Comparison of ENCODE assay signal across 15 cellular contexts in the genomic region with DNA sequence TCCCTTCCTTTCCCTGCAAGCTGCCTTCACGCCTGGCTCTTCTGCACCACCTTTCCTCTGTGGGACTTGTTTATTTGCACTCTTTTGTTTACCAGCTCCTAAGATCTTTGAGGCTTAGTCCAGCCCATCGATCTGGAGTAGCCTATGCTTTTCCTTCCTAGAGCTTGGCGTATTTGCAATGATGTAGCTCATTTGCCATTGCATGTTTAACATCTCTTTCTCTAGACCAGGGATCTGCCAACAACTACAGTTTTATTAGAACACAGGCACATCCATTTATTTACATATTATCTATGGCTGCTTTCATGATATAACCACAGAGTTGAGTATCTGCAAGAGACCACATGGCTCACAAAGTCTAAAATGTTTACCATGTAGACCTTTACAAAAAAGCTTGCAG.
DNase-seq lines count a peak whose midpoint lies in the region; TF ChIP-seq lines count a peak whose summit lies in the region.
"Had no signal": no experiment of that assay in that cellular context is flagged by ENCODE, and none has a peak within 500 bp of the region (broad histone marks: within the 10 kb centered on the region; RNA-seq: fewer than 3 reads in every experiment).

No MANE protein-coding gene starts in this region.

- peak; percentile 97 for DNase-seq in LNCaP clone FGC (ENCODE audit: low read depth)
- DNase-seq in NCI-H510A treated with DMSO at 0.1 percent for 48 hours (lab: John Stamatoyannopoulos, UW): peak; percentile 53
- DNase-seq in cardiac septum (ENCODE audit: low spot score): no peak
- no peak for DNase-seq in central memory CD4-positive, alpha-beta T cell
- DNase-seq in cerebellar cortex (ENCODE audit: low spot score): no peak
- DNase-seq: CD4-positive, alpha-beta T cell; CD8-positive, alpha-beta memory T cell; DMS 273 treated with DMSO at 0.1 percent for 48 hours; DND-41; GM23248; H7; HCEC 1CT had no signal

- intact Hi-C loops in cardiac septum (cut with DNase I): no loop called here

- H3K27ac ChIP-seq in VCaP: peak overlapping the region; percentile 69
- H3K27ac ChIP-seq: BLaER1, GM23248 had no signal

- H3K4me3 ChIP-seq in LNCaP clone FGC (ENCODE audit: low read depth, low read length): no peak overlapping the region
- H3K4me3 ChIP-seq: BLaER1, GM12878, GM23248 had no signal

- no peak for TF ChIP-seq CTCF in LNCaP clone FGC (IDR thresholded peaks at IDR 0.05; ENCODE audit: control insufficient read depth, extremely low read depth, insufficient read depth)
- no peak for TF ChIP-seq CTCF in VCaP (conservative IDR thresholded peaks at IDR 0.05)

Comparison
In these comparisons a context has a peak if more than half of its experiments do, and no peak if none do; other contexts are left out.
1. DNase-seq: peak in LNCaP clone FGC (single experiment) and NCI-H510A treated with DMSO at 0.1 percent for 48 hours (single experiment); none in cardiac septum (single experiment), central memory CD4-positive, alpha-beta T cell (single experiment) and cerebellar cortex (single experiment).